9 cellular contexts compared by ENCODE assay signal in genomic region chr10:79981673-79982485, GRCh38. TPM values are rescaled to one million over a fixed set of nuclear protein-coding genes. Genes with fewer than 3 reads are reported as not detected.
DNase-seq lines count a peak whose midpoint lies in the region; ATAC-seq and TF ChIP-seq lines count a peak whose summit lies in the region.
"Had no signal": no experiment of that assay in that cellular context is flagged by ENCODE, and none has a peak within 500 bp of the region (broad histone marks: within the 10 kb centered on the region; RNA-seq: fewer than 3 reads in every experiment).

No MANE protein-coding gene starts in this region.

- peak overlapping the region; percentile 52 to 88 for H3K4me3 ChIP-seq in neuronal stem cell (ENCODE audit: low read length in 2 of 2)

- peak; percentile 40 for DNase-seq in activated CD4-positive, alpha-beta T cell treated with anti-CD3 and anti-CD28 coated beads for 48 hours
- DNase-seq in activated CD4-positive, alpha-beta T cell treated with anti-CD3 and anti-CD28 coated beads, Interleukin-2, amount 50 U/mL, for 4 hours: no peak
- DNase-seq in NCI-H1417 treated with DMSO at 0.1 percent for 48 hours (lab: John Stamatoyannopoulos, UW): peak; percentile 16
- peak; percentile 36 to 43 for DNase-seq in activated T-cell treated with anti-CD3 and anti-CD28 coated beads, Interleukin-2, amount 50 U/mL, for 72 hours
- peak; percentile 67 for DNase-seq in glutamatergic neuron
- peak; percentile 36 for DNase-seq in neuronal stem cell (ENCODE audit: low spot score)
- no peak for DNase-seq in T-helper 9 cell

- H3K9me3 ChIP-seq in neuronal stem cell (replicated peaks in 1 of 2; ENCODE audit: control insufficient read depth in 2 of 2, insufficient read depth in 1 of 2, low read depth in 1 of 2, low read length in 2 of 2): no peaks in the 10 kb centered on the region

- H3K9ac ChIP-seq in neuronal stem cell (ENCODE audit: low read depth, low read length, poor library complexity): peak overlapping the region; percentile 79

- peaks cover 6 to 74% (median 29%) of the 10 kb centered on the region in 3 experiments for H3K27me3 ChIP-seq in neuronal stem cell (ENCODE audit: control insufficient read depth in 3 of 3, insufficient read depth in 3 of 3, low read depth in 1 of 3, low read length in 3 of 3)

- H3K4me3 Mint-ChIP-seq in activated T-cell treated with anti-CD3 and anti-CD28 coated beads, Interleukin-2, amount 50 U/mL, for 72 hours: peak overlapping the region; percentile 80 to 83
- H3K4me3 Mint-ChIP-seq in glutamatergic neuron (ENCODE audit: unreplicated experiment): peak overlapping the region; percentile 89
- H3K4me3 Mint-ChIP-seq: activated naive CD4-positive, alpha-beta T cell treated with anti-CD3 and anti-CD28 coated beads, Interleukin-2, amount 50 U/mL, for 24 hours had no signal

- no peak overlapping the region for H3K23ac ChIP-seq in neuronal stem cell (ENCODE audit: low read depth, low read length, poor library complexity)

- H3K79me1 ChIP-seq in neuronal stem cell (ENCODE audit: low read depth, low read length): no peaks in the 10 kb centered on the region

- H2BK15ac ChIP-seq in neuronal stem cell (ENCODE audit: low read length): no peak overlapping the region

- whole genome bisulfite sequencing in neuronal stem cell (ENCODE audit: extremely low coverage in 2 of 2, insufficient read length in 2 of 2, insufficient replicate concordance in 1 of 2), 2 donors: no CpG with 5 or more reads among the region's 84 CpGs

- no peak overlapping the region for H3K4ac ChIP-seq in neuronal stem cell (ENCODE audit: low read length)

- H2BK120ac ChIP-seq in neuronal stem cell (ENCODE audit: low read depth, low read length): no peak overlapping the region

- no peak overlapping the region for H2BK12ac ChIP-seq in neuronal stem cell (ENCODE audit: low read length)

- no peak overlapping the region for H3K27ac Mint-ChIP-seq in activated T-cell treated with anti-CD3 and anti-CD28 coated beads, Interleukin-2, amount 50 U/mL, for 72 hours
- no peak overlapping the region for H3K27ac Mint-ChIP-seq in glutamatergic neuron (ENCODE audit: unreplicated experiment)
- H3K27ac Mint-ChIP-seq: activated naive CD4-positive, alpha-beta T cell treated with anti-CD3 and anti-CD28 coated beads, Interleukin-2, amount 50 U/mL, for 24 hours had no signal

- no peaks in the 10 kb centered on the region for H3K36me3 Mint-ChIP-seq in activated T-cell treated with anti-CD3 and anti-CD28 coated beads, Interleukin-2, amount 50 U/mL, for 72 hours (ENCODE audit: insufficient read depth in 2 of 2)
- peaks cover 2% of the 10 kb centered on the region for H3K36me3 Mint-ChIP-seq in glutamatergic neuron (ENCODE audit: unreplicated experiment)
- H3K36me3 Mint-ChIP-seq: activated naive CD4-positive, alpha-beta T cell treated with anti-CD3 and anti-CD28 coated beads, Interleukin-2, amount 50 U/mL, for 24 hours had no signal

- peak overlapping the region; percentile 100 for H3K4me2 ChIP-seq in neuronal stem cell (ENCODE audit: insufficient read depth, low read length, poor library complexity, severe bottlenecking)

- no peaks in the 10 kb centered on the region for H3K4me1 ChIP-seq in neuronal stem cell (ENCODE audit: control insufficient read depth in 2 of 2, insufficient read depth in 1 of 2, low read depth in 1 of 2, low read length in 2 of 2)

- H3K14ac ChIP-seq in neuronal stem cell (ENCODE audit: low read length): peak overlapping the region; percentile 64

- H2BK5ac ChIP-seq in neuronal stem cell (ENCODE audit: low read length): no peak overlapping the region

- no peak overlapping the region for H2AK5ac ChIP-seq in neuronal stem cell (ENCODE audit: low read depth, low read length)

- H3K9me3 Mint-ChIP-seq in activated T-cell treated with anti-CD3 and anti-CD28 coated beads, Interleukin-2, amount 50 U/mL, for 72 hours: peaks cover 0 to under 1% of the 10 kb centered on the region in 2 donors
- H3K9me3 Mint-ChIP-seq in glutamatergic neuron (ENCODE audit: unreplicated experiment): peaks cover 5% of the 10 kb centered on the region

- H3K27me3 Mint-ChIP-seq in activated T-cell treated with anti-CD3 and anti-CD28 coated beads, Interleukin-2, amount 50 U/mL, for 72 hours (ENCODE audit: low read depth): peaks cover 75% of the 10 kb centered on the region
- peaks cover 18% of the 10 kb centered on the region for H3K27me3 Mint-ChIP-seq in glutamatergic neuron (ENCODE audit: unreplicated experiment)

- peaks cover 43% of the 10 kb centered on the region for H3K4me1 Mint-ChIP-seq in activated T-cell treated with anti-CD3 and anti-CD28 coated beads, Interleukin-2, amount 50 U/mL, for 72 hours (ENCODE audit: low read depth)
- H3K4me1 Mint-ChIP-seq in glutamatergic neuron (ENCODE audit: low read depth, unreplicated experiment): no peaks in the 10 kb centered on the region

- H3K27ac ChIP-seq in neuronal stem cell (replicated peaks; ENCODE audit: low read length): no peak overlapping the region

- peak; percentile 45 to 47 for ATAC-seq in activated T-cell treated with anti-CD3 and anti-CD28 coated beads, Interleukin-2, amount 50 U/mL, for 72 hours (replicated peaks in 1 of 2)
- no peak for ATAC-seq in HG03442 (IDR thresholded peaks at IDR 0.05; ENCODE audit: unreplicated experiment)

- H4K8ac ChIP-seq in neuronal stem cell (ENCODE audit: low read depth, low read length): no peak overlapping the region

- H3K36me3 ChIP-seq in neuronal stem cell (replicated peaks in 1 of 2; ENCODE audit: control insufficient read depth in 2 of 2, insufficient read depth in 2 of 2, low read length in 2 of 2): no peaks in the 10 kb centered on the region

- TF ChIP-seq CTCF in glutamatergic neuron (IDR thresholded peaks at IDR 0.05; ENCODE audit: partially characterized antibody, unreplicated experiment): no peak

- no peak overlapping the region for H4K91ac ChIP-seq in neuronal stem cell (ENCODE audit: low read depth, low read length, poor library complexity)

- H2AFZ ChIP-seq in neuronal stem cell (ENCODE audit: low read length): peak overlapping the region; percentile 99

- peak overlapping the region; percentile 91 for H3K18ac ChIP-seq in neuronal stem cell (ENCODE audit: low read length)

RNA-seq across cellular contexts. Expression of gene SFTPD, which starts 33.0 kb away (rescaled TPM):
- not detected for total RNA-seq in activated T-cell treated with anti-CD3 and anti-CD28 coated beads, Interleukin-2, amount 50 U/mL, for 72 hours
- 0.51 TPM for total RNA-seq in glutamatergic neuron (ENCODE audit: unreplicated experiment)
- 0.08 TPM for polyA plus RNA-seq in neuronal stem cell (2013, experiment 1 of 2)
- 0.08 TPM for polyA plus RNA-seq in neuronal stem cell (2013, experiment 2 of 2)

Comparison
In these comparisons a context has a peak if more than half of its experiments do, and no peak if none do; other contexts are left out.
1. DNase-seq: peak in activated CD4-positive, alpha-beta T cell treated with anti-CD3 and anti-CD28 coated beads for 48 hours (single experiment), NCI-H1417 treated with DMSO at 0.1 percent for 48 hours (single experiment), activated T-cell treated with anti-CD3 and anti-CD28 coated beads, Interleukin-2, amount 50 U/mL, for 72 hours (2 of 2), glutamatergic neuron (single experiment) and neuronal stem cell (single experiment); none in activated CD4-positive, alpha-beta T cell treated with anti-CD3 and anti-CD28 coated beads, Interleukin-2, amount 50 U/mL, for 4 hours (0 of 2) and T-helper 9 cell (single experiment).